ENCODE assay signal across 23 cellular contexts in the genomic region with DNA sequence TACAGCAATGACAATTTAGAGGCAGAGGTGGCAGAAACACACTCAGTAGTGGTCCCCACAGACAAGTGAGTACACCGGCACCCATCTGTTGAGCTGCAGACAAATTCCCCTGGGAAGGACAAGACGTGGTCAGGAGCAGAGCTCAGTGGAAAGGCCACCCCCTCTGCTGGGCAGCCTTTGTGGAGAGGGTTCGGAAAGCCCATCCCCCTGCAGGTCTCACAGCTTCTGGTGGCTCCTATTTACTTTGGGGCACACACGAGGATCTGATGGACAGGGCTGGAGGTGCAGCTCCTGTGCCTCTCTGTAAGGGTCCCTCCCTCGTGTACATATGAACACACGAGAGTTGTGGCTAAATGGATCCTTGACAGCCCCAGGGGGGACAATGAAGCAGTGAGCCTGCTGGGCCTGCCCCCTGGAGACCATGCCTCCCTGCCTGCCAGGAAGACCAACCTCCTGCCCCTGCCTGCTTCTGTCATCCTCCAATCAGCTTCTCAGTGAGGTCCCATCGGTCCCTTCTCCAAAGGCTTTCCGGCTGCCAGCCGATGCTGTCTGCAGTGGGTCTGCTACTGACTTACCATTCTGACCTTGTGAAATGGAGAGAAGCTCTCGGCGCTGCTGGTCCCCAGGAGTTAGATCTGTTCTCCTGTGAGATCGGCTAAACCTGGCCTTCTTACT.
DNase-seq lines count a peak whose midpoint lies in the region; ATAC-seq and TF ChIP-seq lines count a peak whose summit lies in the region.
"Had no signal": no experiment of that assay in that cellular context is flagged by ENCODE, and none has a peak within 500 bp of the region (broad histone marks: within the 10 kb centered on the region; RNA-seq: fewer than 3 reads in every experiment).

No MANE protein-coding gene starts in this region.

- H3K27ac Mint-ChIP-seq in WTC11, result no peak overlapping the region
- H3K27ac Mint-ChIP-seq: activated naive CD8-positive, alpha-beta T cell treated with anti-CD3 and anti-CD28 coated beads for 36 hours; T-helper 2 cell treated with Interferon-gamma antibody and Interleukin-4, amounts not matched to agents 5 μg/mL and 100 μg/mL, for 36 hours had no signal

- CTCF ChIA-PET in WTC11 (lab: Charles Lee), result interaction anchor here (0.6 to 2.8 kb wide), 11 partner anchors 11 to 1230 kb away, joined by 3 to 17 read pairs (median 3); no protein-coding TSS in a partner anchor

- peak; percentile 60 for ATAC-seq in WTC11
- no peak for ATAC-seq in HG03159 (IDR thresholded peaks at IDR 0.05; ENCODE audit: unreplicated experiment)
- ATAC-seq: left colon had no signal

- DNase-seq in NCI-H82 (lab: John Stamatoyannopoulos, UW) (peak; percentile 44), NCI-H82 treated with DMSO at 0.1 percent for 48 hours (lab: John Stamatoyannopoulos, UW; ENCODE audit: unreplicated experiment) (no peak), NCI-H1092 (lab: John Stamatoyannopoulos, UW) (peak; percentile 14), WTC11 (ENCODE audit: low spot score) (no peak), retina (peak; percentile 49), GM13976 (ENCODE audit: low spot score) (no peak)
- no peak for DNase-seq in activated CD4-positive, alpha-beta T cell treated with anti-CD3 and anti-CD28 coated beads for 1 hour
- DNase-seq: activated CD4-positive, alpha-beta T cell treated with anti-CD3 and anti-CD28 coated beads, Interleukin-2, amount 50 U/mL, for 4 hours; activated effector memory CD4-positive, alpha-beta T cell treated with Interleukin-2 at 50 U/mL for 16 hours; activated naive CD8-positive, alpha-beta T cell treated with anti-CD3 and anti-CD28 coated beads for 36 hours; activated T-cell treated with anti-CD3 and anti-CD28 coated beads for 4 hours; DMS79; GF-D8; head of caudate nucleus; left colon; mesenchymal stem cell; NCI-H1105; NCI-H748 treated with DMSO at 0.1 percent for 48 hours; stimulated activated CD4-positive, alpha-beta T cell treated with anti-CD3 and anti-CD28 coated beads, Interleukin-2, amount 100 ng/mL, for 24 hours; uterus had no signal

- in situ Hi-C loops in GM13976 (cut with MboI; ENCODE audit: low sequenced_read_pairs, unreplicated experiment), result no loop called here

- no peaks in the 10 kb centered on the region for H3K27me3 Mint-ChIP-seq in WTC11 (ENCODE audit: low read depth)

- peaks cover 15% of the 10 kb centered on the region; the same call in 1 of the 2 replicates for H3K4me1 Mint-ChIP-seq in WTC11
- H3K4me1 Mint-ChIP-seq: activated naive CD8-positive, alpha-beta T cell treated with anti-CD3 and anti-CD28 coated beads for 36 hours; central memory CD8-positive, alpha-beta T cell had no signal

- H3K4me3 Mint-ChIP-seq in WTC11, result no peak overlapping the region
- H3K4me3 Mint-ChIP-seq: activated naive CD8-positive, alpha-beta T cell treated with anti-CD3 and anti-CD28 coated beads for 36 hours; central memory CD8-positive, alpha-beta T cell; T-helper 2 cell treated with Interferon-gamma antibody and Interleukin-4, amounts not matched to agents 5 μg/mL and 100 μg/mL, for 36 hours had no signal

- H3K36me3 Mint-ChIP-seq in WTC11, result no peaks in the 10 kb centered on the region
- H3K36me3 Mint-ChIP-seq: activated naive CD8-positive, alpha-beta T cell treated with anti-CD3 and anti-CD28 coated beads for 36 hours had no signal

- H3K9me3 Mint-ChIP-seq in WTC11, result no peaks in the 10 kb centered on the region
- H3K9me3 Mint-ChIP-seq: activated naive CD8-positive, alpha-beta T cell treated with anti-CD3 and anti-CD28 coated beads for 36 hours; central memory CD8-positive, alpha-beta T cell; T-helper 2 cell treated with Interferon-gamma antibody and Interleukin-4, amounts not matched to agents 5 μg/mL and 100 μg/mL, for 36 hours had no signal

- no peak for TF ChIP-seq CTCF in WTC11 (IDR thresholded peaks at IDR 0.05)
- TF ChIP-seq CTCF in GM13976 (IDR thresholded peaks at IDR 0.05; ENCODE audit: borderline replicate concordance, control extremely low read depth, extremely low read depth, insufficient read depth, missing control alignments), result no peak

- POLR2A ChIA-PET in WTC11 (lab: Charles Lee), result no interaction called here

TF ChIP-seq in WTC11, 78 proteins besides CTCF, POLR2A, EP300 and RAD21 (continues in another document):
- TF ChIP-seq, protein P1, sequence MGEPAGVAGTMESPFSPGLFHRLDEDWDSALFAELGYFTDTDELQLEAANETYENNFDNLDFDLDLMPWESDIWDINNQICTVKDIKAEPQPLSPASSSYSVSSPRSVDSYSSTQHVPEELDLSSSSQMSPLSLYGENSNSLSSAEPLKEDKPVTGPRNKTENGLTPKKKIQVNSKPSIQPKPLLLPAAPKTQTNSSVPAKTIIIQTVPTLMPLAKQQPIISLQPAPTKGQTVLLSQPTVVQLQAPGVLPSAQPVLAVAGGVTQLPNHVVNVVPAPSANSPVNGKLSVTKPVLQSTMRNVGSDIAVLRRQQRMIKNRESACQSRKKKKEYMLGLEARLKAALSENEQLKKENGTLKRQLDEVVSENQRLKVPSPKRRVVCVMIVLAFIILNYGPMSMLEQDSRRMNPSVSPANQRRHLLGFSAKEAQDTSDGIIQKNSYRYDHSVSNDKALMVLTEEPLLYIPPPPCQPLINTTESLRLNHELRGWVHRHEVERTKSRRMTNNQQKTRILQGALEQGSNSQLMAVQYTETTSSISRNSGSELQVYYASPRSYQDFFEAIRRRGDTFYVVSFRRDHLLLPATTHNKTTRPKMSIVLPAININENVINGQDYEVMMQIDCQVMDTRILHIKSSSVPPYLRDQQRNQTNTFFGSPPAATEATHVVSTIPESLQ (CRISPR knock-in tag; IDR thresholded peaks at IDR 0.05), result no peak
- TF ChIP-seq ZNF219 (CRISPR knock-in tag; IDR thresholded peaks at IDR 0.05; ENCODE audit: borderline replicate concordance) (no peak), ZNF263 (CRISPR knock-in tag; IDR thresholded peaks at IDR 0.05; ENCODE audit: low read depth) (no peak), GRHL2 (CRISPR knock-in tag; IDR thresholded peaks at IDR 0.05; ENCODE audit: insufficient replicate concordance, severe bottlenecking) (no peak), ZNF671 (CRISPR knock-in tag; IDR thresholded peaks at IDR 0.05) (no peak), ZBTB21 (CRISPR knock-in tag; IDR thresholded peaks at IDR 0.05; ENCODE audit: borderline replicate concordance) (no peak), RELA (CRISPR knock-in tag; IDR thresholded peaks at IDR 0.05; ENCODE audit: borderline replicate concordance) (no peak), ZNF232 (CRISPR knock-in tag; IDR thresholded peaks at IDR 0.05) (no peak), CREM (CRISPR knock-in tag; IDR thresholded peaks at IDR 0.05) (no peak)
- TF ChIP-seq, protein P2, sequence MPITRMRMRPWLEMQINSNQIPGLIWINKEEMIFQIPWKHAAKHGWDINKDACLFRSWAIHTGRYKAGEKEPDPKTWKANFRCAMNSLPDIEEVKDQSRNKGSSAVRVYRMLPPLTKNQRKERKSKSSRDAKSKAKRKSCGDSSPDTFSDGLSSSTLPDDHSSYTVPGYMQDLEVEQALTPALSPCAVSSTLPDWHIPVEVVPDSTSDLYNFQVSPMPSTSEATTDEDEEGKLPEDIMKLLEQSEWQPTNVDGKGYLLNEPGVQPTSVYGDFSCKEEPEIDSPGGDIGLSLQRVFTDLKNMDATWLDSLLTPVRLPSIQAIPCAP (CRISPR knock-in tag; IDR thresholded peaks at IDR 0.05), result no peak
- TF ChIP-seq, protein P3, sequence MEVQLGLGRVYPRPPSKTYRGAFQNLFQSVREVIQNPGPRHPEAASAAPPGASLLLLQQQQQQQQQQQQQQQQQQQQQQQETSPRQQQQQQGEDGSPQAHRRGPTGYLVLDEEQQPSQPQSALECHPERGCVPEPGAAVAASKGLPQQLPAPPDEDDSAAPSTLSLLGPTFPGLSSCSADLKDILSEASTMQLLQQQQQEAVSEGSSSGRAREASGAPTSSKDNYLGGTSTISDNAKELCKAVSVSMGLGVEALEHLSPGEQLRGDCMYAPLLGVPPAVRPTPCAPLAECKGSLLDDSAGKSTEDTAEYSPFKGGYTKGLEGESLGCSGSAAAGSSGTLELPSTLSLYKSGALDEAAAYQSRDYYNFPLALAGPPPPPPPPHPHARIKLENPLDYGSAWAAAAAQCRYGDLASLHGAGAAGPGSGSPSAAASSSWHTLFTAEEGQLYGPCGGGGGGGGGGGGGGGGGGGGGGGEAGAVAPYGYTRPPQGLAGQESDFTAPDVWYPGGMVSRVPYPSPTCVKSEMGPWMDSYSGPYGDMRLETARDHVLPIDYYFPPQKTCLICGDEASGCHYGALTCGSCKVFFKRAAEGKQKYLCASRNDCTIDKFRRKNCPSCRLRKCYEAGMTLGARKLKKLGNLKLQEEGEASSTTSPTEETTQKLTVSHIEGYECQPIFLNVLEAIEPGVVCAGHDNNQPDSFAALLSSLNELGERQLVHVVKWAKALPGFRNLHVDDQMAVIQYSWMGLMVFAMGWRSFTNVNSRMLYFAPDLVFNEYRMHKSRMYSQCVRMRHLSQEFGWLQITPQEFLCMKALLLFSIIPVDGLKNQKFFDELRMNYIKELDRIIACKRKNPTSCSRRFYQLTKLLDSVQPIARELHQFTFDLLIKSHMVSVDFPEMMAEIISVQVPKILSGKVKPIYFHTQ (CRISPR knock-in tag; IDR thresholded peaks at IDR 0.05), result no peak
- TF ChIP-seq, protein P4, sequence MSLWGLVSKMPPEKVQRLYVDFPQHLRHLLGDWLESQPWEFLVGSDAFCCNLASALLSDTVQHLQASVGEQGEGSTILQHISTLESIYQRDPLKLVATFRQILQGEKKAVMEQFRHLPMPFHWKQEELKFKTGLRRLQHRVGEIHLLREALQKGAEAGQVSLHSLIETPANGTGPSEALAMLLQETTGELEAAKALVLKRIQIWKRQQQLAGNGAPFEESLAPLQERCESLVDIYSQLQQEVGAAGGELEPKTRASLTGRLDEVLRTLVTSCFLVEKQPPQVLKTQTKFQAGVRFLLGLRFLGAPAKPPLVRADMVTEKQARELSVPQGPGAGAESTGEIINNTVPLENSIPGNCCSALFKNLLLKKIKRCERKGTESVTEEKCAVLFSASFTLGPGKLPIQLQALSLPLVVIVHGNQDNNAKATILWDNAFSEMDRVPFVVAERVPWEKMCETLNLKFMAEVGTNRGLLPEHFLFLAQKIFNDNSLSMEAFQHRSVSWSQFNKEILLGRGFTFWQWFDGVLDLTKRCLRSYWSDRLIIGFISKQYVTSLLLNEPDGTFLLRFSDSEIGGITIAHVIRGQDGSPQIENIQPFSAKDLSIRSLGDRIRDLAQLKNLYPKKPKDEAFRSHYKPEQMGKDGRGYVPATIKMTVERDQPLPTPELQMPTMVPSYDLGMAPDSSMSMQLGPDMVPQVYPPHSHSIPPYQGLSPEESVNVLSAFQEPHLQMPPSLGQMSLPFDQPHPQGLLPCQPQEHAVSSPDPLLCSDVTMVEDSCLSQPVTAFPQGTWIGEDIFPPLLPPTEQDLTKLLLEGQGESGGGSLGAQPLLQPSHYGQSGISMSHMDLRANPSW (CRISPR knock-in tag; conservative IDR thresholded peaks at IDR 0.05; ENCODE audit: low read depth), result no peak

Comparison
In these comparisons a context has a peak if more than half of its experiments do, and no peak if none do; other contexts are left out.
1. DNase-seq: peak in NCI-H82 (single experiment), NCI-H1092 (single experiment) and retina (single experiment); none in NCI-H82 treated with DMSO at 0.1 percent for 48 hours (single experiment), WTC11 (single experiment), activated CD4-positive, alpha-beta T cell treated with anti-CD3 and anti-CD28 coated beads for 1 hour (single experiment) and GM13976 (single experiment).